In genomic region chr11:46641639-46642038, GRCh38 we compare ENCODE assay signal across 31 cellular contexts. TPM values are rescaled to one million over a fixed set of nuclear protein-coding genes. Genes with fewer than 3 reads are reported as not detected.
"Had no signal": no experiment of that assay in that cellular context is flagged by ENCODE, and none has a peak within 500 bp of the region (broad histone marks: within the 10 kb centered on the region; RNA-seq: fewer than 3 reads in every experiment).

No MANE protein-coding gene starts in this region.

- FAIRE-seq: bronchial epithelial cell, colon, frontal cortex had no signal

- H3K4me3 ChIP-seq: ascending aorta, dorsolateral prefrontal cortex had no signal

- DNase-seq: activated CD4-positive, alpha-beta memory T cell treated with anti-CD3 and anti-CD28 coated beads for 36 hours; activated CD4-positive, alpha-beta T cell treated with anti-CD3 and anti-CD28 coated beads for 36 hours; activated CD4-positive, alpha-beta T cell treated with anti-CD3 and anti-CD28 coated beads, Interleukin-2, amount 10 ng/mL, durations not matched to agents 24 days and 14 days; activated CD4-positive, CD25-positive, alpha-beta regulatory T cell; activated CD4-positive, CD25-positive, alpha-beta regulatory T cell treated with anti-CD3 and anti-CD28 coated beads, Interleukin-2, amount 50 U/mL, for 72 hours; activated CD8-positive, alpha-beta memory T cell treated with anti-CD3 and anti-CD28 coated beads, Interleukin-2, amount 10 ng/mL, durations not matched to agents 7 days and 5 days; activated CD8-positive, alpha-beta memory T cell treated with anti-CD3 and anti-CD28 coated beads, Interleukin-2, amount 50 U/mL, for 4 hours; activated CD8-positive, alpha-beta T cell treated with anti-CD3 and anti-CD28 coated beads, Interleukin-2, amount 10 ng/mL, durations not matched to agents 7 days and 5 days; activated effector memory CD4-positive, alpha-beta T cell treated with anti-CD3 and anti-CD28 coated beads, Interleukin-2, amount 50 U/mL, for 16 hours; activated naive CD4-positive, alpha-beta T cell treated with anti-CD3 and anti-CD28 coated beads, Interleukin-2, amount 10 ng/mL, durations not matched to agents 7 days and 5 days; activated naive CD8-positive, alpha-beta T cell treated with anti-CD3 and anti-CD28 coated beads, Interleukin-2, amount 10 ng/mL, durations not matched to agents 7 days and 5 days; activated T-cell treated with anti-CD3 and anti-CD28 coated beads, Interleukin-2, amount 50 U/mL, for 1 hour; activated T-cell treated with anti-CD3 and anti-CD28 coated beads, Interleukin-2, amount 50 U/mL, for 48 hours; cortex of kidney; dorsolateral prefrontal cortex; effector memory CD4-positive, alpha-beta T cell; endodermal cell; foreskin fibroblast; head of caudate nucleus; SW 1271; T-cell; T-helper 2 cell had no signal

- ATAC-seq: activated CD4-positive, alpha-beta T cell treated with anti-CD3 and anti-CD28 coated beads for 36 hours; activated CD8-positive, alpha-beta memory T cell treated with anti-CD3 and anti-CD28 coated beads, Interleukin-2, amount 10 ng/mL, durations not matched to agents 7 days and 5 days; activated CD8-positive, alpha-beta T cell treated with anti-CD3 and anti-CD28 coated beads, Interleukin-2, amount 10 ng/mL, durations not matched to agents 7 days and 5 days; activated naive CD4-positive, alpha-beta T cell treated with anti-CD3 and anti-CD28 coated beads, Interleukin-2, amount 50 U/mL, for 72 hours; esophagus mucosa; T-cell had no signal

- H3K4me3 Mint-ChIP-seq: activated CD4-positive, alpha-beta memory T cell treated with anti-CD3 and anti-CD28 coated beads for 36 hours; activated CD4-positive, alpha-beta T cell treated with anti-CD3 and anti-CD28 coated beads for 36 hours; activated CD4-positive, alpha-beta T cell treated with anti-CD3 and anti-CD28 coated beads, Interleukin-2, amount 10 ng/mL, durations not matched to agents 24 days and 14 days; activated CD8-positive, alpha-beta memory T cell treated with anti-CD3 and anti-CD28 coated beads, Interleukin-2, amount 10 ng/mL, durations not matched to agents 7 days and 5 days; activated CD8-positive, alpha-beta T cell treated with anti-CD3 and anti-CD28 coated beads, Interleukin-2, amount 10 ng/mL, durations not matched to agents 7 days and 5 days; activated naive CD4-positive, alpha-beta T cell treated with anti-CD3 and anti-CD28 coated beads, Interleukin-2, amount 10 ng/mL, durations not matched to agents 7 days and 5 days; activated naive CD8-positive, alpha-beta T cell treated with anti-CD3 and anti-CD28 coated beads, Interleukin-2, amount 10 ng/mL, durations not matched to agents 7 days and 5 days; activated T-helper 1 cell treated with anti-CD3 and anti-CD28 coated beads, Interleukin-12 subunit alpha, Interleukin-12 subunit beta, Interleukin-2, Interleukin-4 antibody, amounts not matched to agents 30 ng/mL and 10 ng/mL and 1 ng/mL, durations not matched to agents 14 hours and 24 hours and 36 hours; brain; endodermal cell; T-cell had no signal

- H3K4me1 Mint-ChIP-seq: brain, endodermal cell had no signal

- H3K27me3 Mint-ChIP-seq: activated CD4-positive, alpha-beta memory T cell treated with anti-CD3 and anti-CD28 coated beads for 36 hours; activated CD4-positive, alpha-beta T cell treated with anti-CD3 and anti-CD28 coated beads for 36 hours; activated CD4-positive, alpha-beta T cell treated with anti-CD3 and anti-CD28 coated beads, Interleukin-2, amount 10 ng/mL, durations not matched to agents 24 days and 14 days; activated CD8-positive, alpha-beta memory T cell treated with anti-CD3 and anti-CD28 coated beads, Interleukin-2, amount 10 ng/mL, durations not matched to agents 7 days and 5 days; activated naive CD4-positive, alpha-beta T cell treated with anti-CD3 and anti-CD28 coated beads, Interleukin-2, amount 10 ng/mL, durations not matched to agents 7 days and 5 days; activated naive CD8-positive, alpha-beta T cell treated with anti-CD3 and anti-CD28 coated beads, Interleukin-2, amount 10 ng/mL, durations not matched to agents 7 days and 5 days; brain; T-cell had no signal

- H3K27me3 ChIP-seq: ascending aorta, dorsolateral prefrontal cortex had no signal

- H3K27ac Mint-ChIP-seq: activated CD4-positive, alpha-beta memory T cell treated with anti-CD3 and anti-CD28 coated beads for 36 hours; activated CD4-positive, alpha-beta T cell treated with anti-CD3 and anti-CD28 coated beads for 36 hours; activated CD4-positive, alpha-beta T cell treated with anti-CD3 and anti-CD28 coated beads, Interleukin-2, amount 10 ng/mL, durations not matched to agents 24 days and 14 days; activated CD8-positive, alpha-beta memory T cell treated with anti-CD3 and anti-CD28 coated beads, Interleukin-2, amount 10 ng/mL, durations not matched to agents 7 days and 5 days; activated naive CD4-positive, alpha-beta T cell treated with anti-CD3 and anti-CD28 coated beads, Interleukin-2, amount 10 ng/mL, durations not matched to agents 7 days and 5 days; activated naive CD8-positive, alpha-beta T cell treated with anti-CD3 and anti-CD28 coated beads, Interleukin-2, amount 10 ng/mL, durations not matched to agents 7 days and 5 days; activated T-helper 1 cell treated with anti-CD3 and anti-CD28 coated beads, Interleukin-12 subunit alpha, Interleukin-12 subunit beta, Interleukin-2, Interleukin-4 antibody, amounts not matched to agents 30 ng/mL and 10 ng/mL and 1 ng/mL, durations not matched to agents 14 hours and 24 hours and 36 hours; activated T-helper 2 cell treated with anti-CD3 and anti-CD28 coated beads, Interferon-gamma antibody, Interleukin-2, Interleukin-4, amounts not matched to agents 10 μg/mL and 5 μg/mL and 100 μg/mL, durations not matched to agents 14 hours and 24 hours and 36 hours; brain; endodermal cell; T-cell had no signal

- H3K4me1 ChIP-seq: ascending aorta had no signal

- H3K9me3 Mint-ChIP-seq: brain had no signal

- H3K9me3 ChIP-seq: ascending aorta had no signal

- H3K27ac ChIP-seq: ascending aorta had no signal

RNA-seq across cellular contexts. Expression of gene HARBI1, which starts 24.6 kb away (rescaled TPM):
- total RNA-seq: ascending aorta had no signal
